Comparison of ENCODE assay signal across 30 cellular contexts in genomic region chr12:109246221-109246620, GRCh38.
"Had no signal": no experiment of that assay in that cellular context is flagged by ENCODE, and none has a peak within 500 bp of the region (broad histone marks: within the 10 kb centered on the region; RNA-seq: fewer than 3 reads in every experiment).

No MANE protein-coding gene starts in this region.

- H3K36me3 Mint-ChIP-seq: natural killer cell treated with Interleukin-12 subunit alpha and Interleukin-12 subunit beta and Interleukin-15 and Interleukin-18, amount 100 ng/mL, for 72 hours had no signal

- H3K9ac ChIP-seq: parathyroid adenoma had no signal

- H3K4me3 Mint-ChIP-seq: naive thymus-derived CD8-positive, alpha-beta T cell; natural killer cell treated with Interleukin-12 subunit alpha and Interleukin-12 subunit beta and Interleukin-15 and Interleukin-18, amount 100 ng/mL, for 72 hours; nephron progenitor cell; neural crest cell; stimulated activated memory B cell treated with anti-CD40 and anti-IgM and Interleukin-4, amounts not matched to agents 10 μg/mL and 1 μg/mL and 100 μg/mL, for 72 hours; stimulated activated naive CD8-positive, alpha-beta T cell treated with anti-CD3 and anti-CD28 coated beads, Interleukin-15, amount 100 ng/mL, for 72 hours; type B pancreatic cell had no signal

- H3K27ac Mint-ChIP-seq: naive thymus-derived CD8-positive, alpha-beta T cell; natural killer cell treated with Interleukin-12 subunit alpha and Interleukin-12 subunit beta and Interleukin-15 and Interleukin-18, amount 100 ng/mL, for 72 hours; nephron progenitor cell; progenitor cell of endocrine pancreas; stimulated activated memory B cell treated with anti-CD40 and anti-IgM and Interleukin-4, amounts not matched to agents 10 μg/mL and 1 μg/mL and 100 μg/mL, for 72 hours; stimulated activated naive CD8-positive, alpha-beta T cell treated with anti-CD3 and anti-CD28 coated beads, Interleukin-15, amount 100 ng/mL, for 72 hours; type B pancreatic cell had no signal

- H3K4me3 ChIP-seq: ovary, psoas muscle, right lobe of liver, sigmoid colon, suprapubic skin, testis, tibial artery, transverse colon, upper lobe of right lung, uterus had no signal

- H2AFZ ChIP-seq: parathyroid adenoma had no signal

- FAIRE-seq: small intestine had no signal

- H3K4me1 ChIP-seq: psoas muscle, suprapubic skin, testis, tibial artery, upper lobe of right lung, uterus had no signal

- H3K27ac ChIP-seq: ovary, parathyroid adenoma, psoas muscle, right lobe of liver, sigmoid colon, suprapubic skin, testis, tibial artery, transverse colon, upper lobe of right lung, uterus had no signal

- H3K36me3 ChIP-seq: ovary, uterus had no signal

- H3K27me3 Mint-ChIP-seq: naive thymus-derived CD8-positive, alpha-beta T cell; progenitor cell of endocrine pancreas; stimulated activated memory B cell treated with anti-CD40 and anti-IgM and Interleukin-4, amounts not matched to agents 10 μg/mL and 1 μg/mL and 100 μg/mL, for 72 hours; stimulated activated naive CD8-positive, alpha-beta T cell treated with anti-CD3 and anti-CD28 coated beads, Interleukin-15, amount 100 ng/mL, for 72 hours; type B pancreatic cell had no signal

- DNase-seq: naive thymus-derived CD8-positive, alpha-beta T cell; nephron progenitor cell; occipital lobe; psoas muscle; right cardiac atrium; right lobe of liver; small intestine; stimulated activated CD4-positive, alpha-beta T cell treated with anti-CD3 and anti-CD28 coated beads, Interleukin-12 subunit alpha, Interleukin-12 subunit beta, amount 100 ng/mL, for 4 hours; stimulated activated CD4-positive, alpha-beta T cell treated with anti-CD3 and anti-CD28 coated beads, Interleukin-1b, Interleukin-23, amount 100 ng/mL, for 48 hours; stimulated activated CD4-positive, alpha-beta T cell treated with anti-CD3 and anti-CD28 coated beads, Interleukin-4, amount 100 ng/mL, for 1 hour; stimulated activated CD4-positive, alpha-beta T cell treated with anti-CD3 and anti-CD28 coated beads, Interleukin-4, amount 100 ng/mL, for 4 hours; stimulated activated CD8-positive, alpha-beta memory T cell treated with anti-CD3 and anti-CD28 coated beads, Interleukin-4, amount 100 ng/mL, for 48 hours; stimulated activated naive CD4-positive, alpha-beta T cell; stimulated activated naive CD8-positive, alpha-beta T cell treated with anti-CD3 and anti-CD28 coated beads, Interleukin-15, amount 100 ng/mL, for 72 hours; stimulated activated naive CD8-positive, alpha-beta T cell treated with anti-CD3 and anti-CD28 coated beads, Interleukin-15, Interleukin-2, amounts not matched to agents 100 U/mL and 50 U/mL, for 24 hours; substantia nigra; testis; tibial artery; transverse colon; upper lobe of right lung; uterus had no signal

- H3K9me3 ChIP-seq: ovary, psoas muscle, right lobe of liver, sigmoid colon, suprapubic skin, testis, tibial artery, transverse colon, upper lobe of right lung, uterus had no signal

- H3K27me3 ChIP-seq: ovary, right lobe of liver, sigmoid colon, suprapubic skin, testis, tibial artery, transverse colon, upper lobe of right lung, uterus had no signal

- H3K4me1 Mint-ChIP-seq: neural crest cell; stimulated activated memory B cell treated with anti-CD40 and anti-IgM and Interleukin-4, amounts not matched to agents 10 μg/mL and 1 μg/mL and 100 μg/mL, for 72 hours had no signal

- H3K9me3 Mint-ChIP-seq: naive thymus-derived CD8-positive, alpha-beta T cell; natural killer cell treated with Interleukin-12 subunit alpha and Interleukin-12 subunit beta and Interleukin-15 and Interleukin-18, amount 100 ng/mL, for 72 hours; nephron progenitor cell; neural crest cell; stimulated activated memory B cell treated with anti-CD40 and anti-IgM and Interleukin-4, amounts not matched to agents 10 μg/mL and 1 μg/mL and 100 μg/mL, for 72 hours; stimulated activated naive CD8-positive, alpha-beta T cell treated with anti-CD3 and anti-CD28 coated beads, Interleukin-15, amount 100 ng/mL, for 72 hours; type B pancreatic cell had no signal
